Comparison of ENCODE assay signal across 14 cellular contexts in the genomic region with DNA sequence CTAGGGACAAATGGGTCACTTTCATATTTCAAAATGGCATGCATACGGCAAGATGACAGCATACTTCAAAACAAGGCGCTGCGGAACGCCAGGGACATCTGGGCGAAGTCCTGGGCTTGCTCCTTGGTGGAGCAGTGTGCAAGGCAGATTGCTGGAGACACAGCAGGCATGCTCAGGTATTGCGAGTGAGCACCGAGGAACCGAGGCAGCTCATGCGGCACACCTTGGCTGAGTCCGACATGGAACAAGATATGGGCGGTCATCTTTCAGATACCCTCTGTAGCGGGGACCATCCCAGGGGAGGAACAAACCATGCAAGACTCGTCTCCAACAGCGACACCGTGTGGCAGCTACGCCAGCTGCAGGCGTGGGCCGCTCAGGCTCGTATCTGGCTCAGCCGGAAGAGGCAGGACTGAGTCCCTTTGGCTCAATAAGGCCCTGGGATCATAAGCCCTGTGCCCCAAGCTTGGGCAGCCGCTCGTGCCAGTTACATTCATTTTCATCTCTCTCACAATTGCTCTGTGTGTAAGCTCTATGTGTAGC.
DNase-seq lines count a peak whose midpoint lies in the region; ATAC-seq and TF ChIP-seq lines count a peak whose summit lies in the region.
"Had no signal": no experiment of that assay in that cellular context is flagged by ENCODE, and none has a peak within 500 bp of the region (broad histone marks: within the 10 kb centered on the region; RNA-seq: fewer than 3 reads in every experiment).

No MANE protein-coding gene starts in this region.

- no peak overlapping the region for H3K4me3 ChIP-seq in HFF-Myc (replicated peaks; ENCODE audit: low read depth, low read length)
- peak overlapping the region in 1 of 2 donors; percentile 35 for H3K4me3 ChIP-seq in neuronal stem cell (ENCODE audit: low read length in 2 of 2)
- H3K4me3 ChIP-seq: mucosa of descending colon, Peyer's patch, skin epidermis had no signal

- H3K27ac ChIP-seq in neuronal stem cell (replicated peaks; ENCODE audit: low read length): no peak overlapping the region
- H3K27ac ChIP-seq: Peyer's patch, skin epidermis had no signal

- no peak overlapping the region for H2BK120ac ChIP-seq in neuronal stem cell (ENCODE audit: low read depth, low read length)

- H3K9ac ChIP-seq in neuronal stem cell (ENCODE audit: low read depth, low read length, poor library complexity): no peak overlapping the region

- no peak overlapping the region for H3K4ac ChIP-seq in neuronal stem cell (ENCODE audit: low read length)

- no peak overlapping the region for H2BK15ac ChIP-seq in neuronal stem cell (ENCODE audit: low read length)

- H2BK5ac ChIP-seq in neuronal stem cell (ENCODE audit: low read length): no peak overlapping the region

- TF ChIP-seq CTCF in HFF-Myc (IDR thresholded peaks at IDR 0.05; ENCODE audit: low read depth, low read length, missing control alignments): peak; percentile 53
- TF ChIP-seq CTCF in chondrocyte (IDR thresholded peaks at IDR 0.05): peak; percentile 59

- H3K4me1 Mint-ChIP-seq in chondrocyte (ENCODE audit: low read depth): peaks cover 13% of the 10 kb centered on the region

- no peak overlapping the region for H3K14ac ChIP-seq in neuronal stem cell (ENCODE audit: low read length)

- H3K9me3 ChIP-seq in neuronal stem cell (replicated peaks in 1 of 2; ENCODE audit: control insufficient read depth in 2 of 2, insufficient read depth in 1 of 2, low read depth in 1 of 2, low read length in 2 of 2): peaks cover 5 to 8% of the 10 kb centered on the region in 2 donors
- H3K9me3 ChIP-seq: mucosa of descending colon had no signal

- H3K27me3 ChIP-seq in neuronal stem cell (ENCODE audit: control insufficient read depth in 3 of 3, insufficient read depth in 3 of 3, low read depth in 1 of 3, low read length in 3 of 3): peaks cover 0 to 7% (median 3%) of the 10 kb centered on the region in 3 experiments
- H3K27me3 ChIP-seq: Peyer's patch had no signal

- H4K91ac ChIP-seq in neuronal stem cell (ENCODE audit: low read depth, low read length, poor library complexity): no peak overlapping the region

- no peaks in the 10 kb centered on the region for H3K4me1 ChIP-seq in neuronal stem cell (ENCODE audit: control insufficient read depth in 2 of 2, insufficient read depth in 1 of 2, low read depth in 1 of 2, low read length in 2 of 2)
- H3K4me1 ChIP-seq: Peyer's patch had no signal

- H2BK12ac ChIP-seq in neuronal stem cell (ENCODE audit: low read length): peak overlapping the region; percentile 26

- H3K18ac ChIP-seq in neuronal stem cell (ENCODE audit: low read length): no peak overlapping the region

- H4K8ac ChIP-seq in neuronal stem cell (ENCODE audit: low read depth, low read length): no peak overlapping the region

- H3K9me3 Mint-ChIP-seq in chondrocyte (ENCODE audit: low read depth): peaks cover 5% of the 10 kb centered on the region

- no peak overlapping the region for H3K27ac Mint-ChIP-seq in chondrocyte (ENCODE audit: unreplicated experiment)

- no peak overlapping the region for H2AFZ ChIP-seq in neuronal stem cell (ENCODE audit: low read length)

- WGBS in neuronal stem cell (ENCODE audit: extremely low coverage in 2 of 2, insufficient read length in 2 of 2, insufficient replicate concordance in 1 of 2), 2 donors: no CpG with 5 or more reads among the region's 22 CpGs

- H3K36me3 ChIP-seq in neuronal stem cell (replicated peaks in 1 of 2; ENCODE audit: control insufficient read depth in 2 of 2, insufficient read depth in 2 of 2, low read length in 2 of 2): no peaks in the 10 kb centered on the region
- H3K36me3 ChIP-seq: Peyer's patch had no signal

- peak overlapping the region; percentile 43 for H2AK5ac ChIP-seq in neuronal stem cell (ENCODE audit: low read depth, low read length)

- H3K23ac ChIP-seq in neuronal stem cell (ENCODE audit: low read depth, low read length, poor library complexity): peak overlapping the region; percentile 37

- H3K36me3 Mint-ChIP-seq in chondrocyte (ENCODE audit: low read depth): no peaks in the 10 kb centered on the region

- DNase-seq in activated CD8-positive, alpha-beta memory T cell treated with anti-CD3 and anti-CD28 coated beads, Interleukin-2, amount 50 U/mL, for 48 hours: peak; percentile 68
- no peak for DNase-seq in activated CD8-positive, alpha-beta memory T cell treated with anti-CD3 and anti-CD28 coated beads for 24 hours
- DNase-seq in HFF-Myc (ENCODE audit: extremely low read depth, low read depth) (no peak), chondrocyte (ENCODE audit: low spot score) (no peak), neuronal stem cell (ENCODE audit: low spot score) (no peak), NCI-H1092 (lab: John Stamatoyannopoulos, UW) (no peak), cerebellar cortex (ENCODE audit: low spot score) (no peak)
- DNase-seq: amygdala, C1 segment of cervical spinal cord, mucosa of descending colon, MV-4-11, Peyer's patch had no signal

- no peaks in the 10 kb centered on the region for H3K79me1 ChIP-seq in neuronal stem cell (ENCODE audit: low read depth, low read length)

- no peak overlapping the region for H3K4me3 Mint-ChIP-seq in chondrocyte (ENCODE audit: unreplicated experiment)

- no peaks in the 10 kb centered on the region for H3K27me3 Mint-ChIP-seq in chondrocyte (ENCODE audit: low read depth)

- no peak overlapping the region for H3K4me2 ChIP-seq in neuronal stem cell (ENCODE audit: insufficient read depth, low read length, poor library complexity, severe bottlenecking)

- ATAC-seq in HG03039 (IDR thresholded peaks at IDR 0.05; ENCODE audit: unreplicated experiment): no peak
- ATAC-seq: mucosa of descending colon had no signal
